ENCODE assay signal across 22 cellular contexts in the genomic region with DNA sequence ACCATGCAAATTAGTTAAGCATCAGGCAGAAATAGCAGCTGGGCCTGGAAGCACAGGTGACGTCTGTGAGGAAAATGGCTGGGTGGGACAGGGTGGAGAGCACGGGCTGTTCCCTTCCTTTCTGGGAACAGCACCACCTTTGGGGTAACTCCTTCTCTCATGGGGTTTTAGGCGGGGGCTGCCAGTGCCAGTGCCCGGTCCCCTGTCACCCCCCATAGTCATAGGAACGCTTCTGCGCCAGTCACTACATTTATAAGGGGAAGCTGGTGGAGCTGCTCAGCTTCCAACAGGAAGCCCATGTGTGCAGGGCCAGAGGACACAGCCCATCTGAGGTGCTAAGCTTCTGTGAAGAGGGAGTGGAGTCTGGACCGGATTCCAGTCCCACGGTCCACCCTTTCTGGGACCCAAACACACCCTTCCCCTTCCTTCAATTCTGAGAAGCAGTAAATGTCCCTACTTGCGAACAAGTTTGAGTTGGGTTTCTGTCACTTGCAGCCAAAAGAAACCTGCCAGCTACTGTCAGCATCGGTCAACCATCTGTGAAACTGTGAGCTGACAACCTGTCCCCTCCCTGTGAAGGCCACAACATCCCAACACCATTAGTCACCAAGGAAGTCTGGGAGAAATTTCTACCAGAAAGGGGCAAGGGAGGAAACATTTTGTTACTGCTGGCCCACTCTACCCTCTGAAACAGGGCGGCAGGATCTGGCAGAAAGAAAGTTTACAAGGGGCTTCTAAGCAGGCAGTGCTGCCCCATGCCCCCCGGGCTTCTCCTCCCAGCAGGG.
DNase-seq lines count a peak whose midpoint lies in the region; ATAC-seq, FAIRE-seq and TF ChIP-seq lines count a peak whose summit lies in the region.
"Had no signal": no experiment of that assay in that cellular context is flagged by ENCODE, and none has a peak within 500 bp of the region (broad histone marks: within the 10 kb centered on the region; RNA-seq: fewer than 3 reads in every experiment).

No MANE protein-coding gene starts in this region.

- no peaks in the 10 kb centered on the region for H3K36me3 Mint-ChIP-seq in endodermal cell (ENCODE audit: low read depth)
- H3K36me3 Mint-ChIP-seq: natural killer cell treated with Interleukin-12 subunit alpha and Interleukin-12 subunit beta and Interleukin-15 and Interleukin-18, amount 100 ng/mL, for 72 hours had no signal

- no peak overlapping the region for H3K27ac Mint-ChIP-seq in endodermal cell
- H3K27ac Mint-ChIP-seq: HFFc6 had no signal

- H3K9me3 Mint-ChIP-seq in endodermal cell: no peaks in the 10 kb centered on the region
- H3K9me3 Mint-ChIP-seq: HFFc6; natural killer cell treated with Interleukin-12 subunit alpha and Interleukin-12 subunit beta and Interleukin-15 and Interleukin-18, amount 100 ng/mL, for 72 hours; stimulated activated naive CD8-positive, alpha-beta T cell treated with anti-CD3 and anti-CD28 coated beads, Interleukin-15, amount 100 ng/mL, for 72 hours had no signal

- no peak overlapping the region for H3K4me2 ChIP-seq in mammary epithelial cell (ENCODE audit: insufficient read depth, low read depth, low read length)
- H3K4me2 ChIP-seq: hepatocyte, KMS-11, smooth muscle cell had no signal

- H3K79me2 ChIP-seq in mammary epithelial cell (ENCODE audit: insufficient read depth, low read length): no peaks in the 10 kb centered on the region
- H3K79me2 ChIP-seq: hepatocyte had no signal

- H3K4me3 ChIP-seq in endodermal cell (ENCODE audit: low read length) (no peak overlapping the region), right cardiac atrium (ENCODE audit: low read length) (no peak overlapping the region), mammary epithelial cell (replicated peaks in 1 of 3; ENCODE audit: insufficient read depth in 1 of 3, low read depth in 2 of 3, low read length in 3 of 3) (no peak overlapping the region)
- H3K4me3 ChIP-seq: hepatocyte, smooth muscle cell, upper lobe of left lung had no signal

- H3K27me3 ChIP-seq in endodermal cell (ENCODE audit: control insufficient read depth, insufficient read depth, low read length, poor library complexity, severe bottlenecking) (no peaks in the 10 kb centered on the region), right cardiac atrium (ENCODE audit: control insufficient read depth, insufficient read depth) (no peaks in the 10 kb centered on the region), mammary epithelial cell (ENCODE audit: insufficient read depth, low read length) (no peaks in the 10 kb centered on the region)
- H3K27me3 ChIP-seq: BE2C, hepatocyte, upper lobe of left lung had no signal

- H3K27me3 Mint-ChIP-seq in endodermal cell (ENCODE audit: insufficient read depth): peaks cover 1% of the 10 kb centered on the region
- H3K27me3 Mint-ChIP-seq: natural killer cell treated with Interleukin-12 subunit alpha and Interleukin-12 subunit beta and Interleukin-15 and Interleukin-18, amount 100 ng/mL, for 72 hours; stimulated activated naive CD8-positive, alpha-beta T cell treated with anti-CD3 and anti-CD28 coated beads, Interleukin-15, amount 100 ng/mL, for 72 hours had no signal

- intact Hi-C loops in right cardiac atrium (cut with DNase I) (no loop called here), mammary epithelial cell (cut with micrococcal nuclease) (no loop called here)

- dilution Hi-C loops in mammary epithelial cell (cut with HindIII; ENCODE audit: low sequenced_read_pairs): no loop called here

- H3K36me3 ChIP-seq in endodermal cell (ENCODE audit: control insufficient read depth, insufficient read depth, low read length) (no peaks in the 10 kb centered on the region), mammary epithelial cell (ENCODE audit: insufficient read depth, low read length) (no peaks in the 10 kb centered on the region)
- H3K36me3 ChIP-seq: BE2C, upper lobe of left lung had no signal

- no peaks in the 10 kb centered on the region for H3K4me1 Mint-ChIP-seq in endodermal cell
- H3K4me1 Mint-ChIP-seq: stimulated activated naive CD8-positive, alpha-beta T cell treated with anti-CD3 and anti-CD28 coated beads, Interleukin-15, amount 100 ng/mL, for 72 hours had no signal

- in situ Hi-C loops in mammary epithelial cell (cut with MboI; ENCODE audit: low sequenced_read_pairs in 2 of 2): no loop called here

- TF ChIP-seq CTCF in endodermal cell (conservative IDR thresholded peaks at IDR 0.05): no peak
- no peak for TF ChIP-seq CTCF in mammary epithelial cell (conservative IDR thresholded peaks at IDR 0.05 in 1 of 2, IDR thresholded peaks at IDR 0.05 in 1 of 2; ENCODE audit: extremely low read depth in 1 of 2, insufficient read depth in 1 of 2, low read depth in 1 of 2, low read length in 2 of 2)

- BruUV-seq in mammary epithelial cell (replicated peaks; lab: Mats Ljungman, UMichigan): no TSS peak

- WGBS in endodermal cell (ENCODE audit: insufficient coverage in 1 of 2, insufficient read length in 1 of 2), 2 experiments: 91 to 93% methylated on average over 7 to 12 of the region's 12 CpGs
- 63% methylated on average over 12 of the region's 12 CpGs for WGBS in right cardiac atrium
- 89% methylated on average over 11 of the region's 12 CpGs for WGBS in mammary epithelial cell (ENCODE audit: low coverage, missing lambda C conversion rate)

- no peak overlapping the region for H2AFZ ChIP-seq in mammary epithelial cell (ENCODE audit: low read depth, low read length)
- H2AFZ ChIP-seq: hepatocyte had no signal

- H3K9me3 ChIP-seq in endodermal cell (ENCODE audit: control insufficient read depth, low read length): no peaks in the 10 kb centered on the region
- no peaks in the 10 kb centered on the region for H3K9me3 ChIP-seq in right cardiac atrium (ENCODE audit: control insufficient read depth, low read length)
- H3K9me3 ChIP-seq in mammary epithelial cell (replicated peaks; ENCODE audit: insufficient read depth, low read length): no peaks in the 10 kb centered on the region
- H3K9me3 ChIP-seq: BE2C, upper lobe of left lung had no signal

- FAIRE-seq in urothelium cell line (lab: Jason Lieb, UNC): peak; percentile 74
- FAIRE-seq: islet of Langerhans had no signal

- ATAC-seq in right cardiac atrium (peak; percentile 78 to 95), HG03378 (IDR thresholded peaks at IDR 0.05; ENCODE audit: unreplicated experiment) (no peak)
- ATAC-seq: natural killer cell treated with Interleukin-12 subunit alpha and Interleukin-12 subunit beta and Interleukin-15 and Interleukin-18, amount 100 ng/mL, for 72 hours; stimulated activated naive CD8-positive, alpha-beta T cell treated with anti-CD3 and anti-CD28 coated beads, Interleukin-15, amount 100 ng/mL, for 72 hours had no signal

- no peak overlapping the region for H3K4me3 Mint-ChIP-seq in endodermal cell
- H3K4me3 Mint-ChIP-seq: HFFc6; natural killer cell treated with Interleukin-12 subunit alpha and Interleukin-12 subunit beta and Interleukin-15 and Interleukin-18, amount 100 ng/mL, for 72 hours; stimulated activated naive CD8-positive, alpha-beta T cell treated with anti-CD3 and anti-CD28 coated beads, Interleukin-15, amount 100 ng/mL, for 72 hours had no signal

- no peaks in the 10 kb centered on the region for H4K20me1 ChIP-seq in mammary epithelial cell (ENCODE audit: insufficient read depth, low read length)

- H3K4me1 ChIP-seq in endodermal cell (ENCODE audit: control insufficient read depth, insufficient read depth, low read length): no peaks in the 10 kb centered on the region
- no peaks in the 10 kb centered on the region for H3K4me1 ChIP-seq in right cardiac atrium (ENCODE audit: control insufficient read depth, insufficient read depth, low read length)
- no peaks in the 10 kb centered on the region for H3K4me1 ChIP-seq in mammary epithelial cell (ENCODE audit: insufficient read depth, low read length)
- H3K4me1 ChIP-seq: BE2C had no signal

- CTCF ChIA-PET in mammary epithelial cell (lab: Charles Lee; ENCODE audit: low non-redundant PET): no interaction called here

- H3K9ac ChIP-seq in endodermal cell (ENCODE audit: extremely low read depth, low read length, poor library complexity, severe bottlenecking): no peak overlapping the region
- H3K9ac ChIP-seq in mammary epithelial cell (ENCODE audit: insufficient read depth, low read length): no peak overlapping the region
- H3K9ac ChIP-seq: KMS-11 had no signal

- DNase-seq in DMS 273 (lab: John Stamatoyannopoulos, UW; ENCODE audit: unreplicated experiment) (peak; percentile 71), DMS 273 treated with DMSO at 0.1 percent for 48 hours (lab: John Stamatoyannopoulos, UW) (no peak), endodermal cell (peak; percentile 44), right cardiac atrium (peak in 1 of 3 donors; percentile 53), urothelium cell line (ENCODE audit: low spot score) (peak; percentile 18), mammary epithelial cell (no peak)
- no peak for DNase-seq in NK-92 treated with Interleukin-12 subunit alpha and Interleukin-12 subunit beta, amount 100 ng/mL, for 24 hours (lab: John Stamatoyannopoulos, UW)
- DNase-seq: BE2C; effector memory CD4-positive, alpha-beta T cell; HFFc6; NCI-H187 treated with DMSO at 0.1 percent for 48 hours; stimulated activated CD4-positive, alpha-beta T cell treated with anti-CD3 and anti-CD28 coated beads, Interleukin-4, amount 100 ng/mL, for 1 hour; stimulated activated naive CD8-positive, alpha-beta T cell treated with anti-CD3 and anti-CD28 coated beads, Interleukin-15, amount 100 ng/mL, for 72 hours; T-helper 1 cell; upper lobe of left lung had no signal

- H3K27ac ChIP-seq in endodermal cell (ENCODE audit: low read depth, low read length): no peak overlapping the region
- H3K27ac ChIP-seq in right cardiac atrium (ENCODE audit: low read length): peak overlapping the region; percentile 54
- H3K27ac ChIP-seq in mammary epithelial cell (ENCODE audit: insufficient read depth, low read depth, low read length): no peak overlapping the region
- H3K27ac ChIP-seq: 22Rv1, hepatocyte, KMS-11 had no signal

Comparison
In these comparisons a context has a peak if more than half of its experiments do, and no peak if none do; other contexts are left out.
1. DNase-seq: peak in DMS 273 (single experiment), endodermal cell (single experiment) and urothelium cell line (single experiment); none in DMS 273 treated with DMSO at 0.1 percent for 48 hours (single experiment), NK-92 treated with Interleukin-12 subunit alpha and Interleukin-12 subunit beta, amount 100 ng/mL, for 24 hours (single experiment) and mammary epithelial cell (single experiment).